Comparison of ENCODE assay signal across 8 cellular contexts in genomic region chr19:47112166-47112663, GRCh38. TPM values are rescaled to one million over a fixed set of nuclear protein-coding genes. Genes with fewer than 3 reads are reported as not detected.
A peak's percentile ranks its signal among the peaks of the same experiment; 100 is the strongest.
DNase-seq lines count a peak whose midpoint lies in the region; ATAC-seq, FAIRE-seq and TF ChIP-seq lines count a peak whose summit lies in the region.

No MANE protein-coding gene starts in this region.

- POLR2A ChIA-PET in HepG2 (lab: Yijun Ruan, JAX) = interaction anchor here (1.2 to 11.5 kb wide), 12 partner anchors 9 to 145 kb away, joined by 5 to 456 read pairs (median 23); partner anchors contain the start of genes CCDC9 and SAE1

- peak overlapping the region; percentile 85 to 94 (median 88) for H3K4me3 ChIP-seq in HepG2 (replicated peaks in 1 of 3; ENCODE audit: insufficient read depth in 1 of 3, low read depth in 2 of 3, low read length in 3 of 3)

- ATAC-seq in HG03097 (IDR thresholded peaks at IDR 0.05; ENCODE audit: low FRiP score, unreplicated experiment) (peak; percentile 18), HepG2 (peak; percentile 19), GM19463 (IDR thresholded peaks at IDR 0.05; ENCODE audit: unreplicated experiment) (no peak)

- DNase-seq in GM10266 (ENCODE audit: extremely low spot score) (peak; percentile 69), NCI-H524 (lab: John Stamatoyannopoulos, UW) (peak; percentile 65 to 73), cortex of kidney (lab: John Stamatoyannopoulos, UW) (peak; percentile 60), HepG2 (ENCODE audit: low spot score) (peak; percentile 81)
- DNase-seq in activated CD4-positive, alpha-beta T cell treated with anti-CD3 and anti-CD28 coated beads, Interleukin-2, amount 50 U/mL, for 1 hour = peak; percentile 88
- peak; percentile 72 to 73 for DNase-seq in stimulated activated CD4-positive, alpha-beta T cell treated with anti-CD3 and anti-CD28 coated beads, Interleukin-2, amount 100 ng/mL, for 48 hours

- no peak for TF ChIP-seq RAD21 in HepG2 (CRISPR knock-in tag; IDR thresholded peaks at IDR 0.05)

- no TSS peak for BruUV-seq in HepG2 (replicated peaks; lab: Mats Ljungman, UMichigan)

- no peak for FAIRE-seq in HepG2 (lab: Jason Lieb, UNC)

- no peak overlapping the region for H2AFZ ChIP-seq in HepG2 (ENCODE audit: low read length)

- peak; percentile 71 to 82; a peak in 3 of 4 replicates for TF ChIP-seq POLR2A in HepG2 (IDR thresholded peaks at IDR 0.05; ENCODE audit: insufficient read depth in 1 of 2, low read depth in 2 of 2, low read length in 2 of 2)

- H4K20me1 ChIP-seq in HepG2 (ENCODE audit: insufficient read depth, low read length) = no peaks in the 10 kb centered on the region; the same call in 1 of the 2 replicates

- H3K79me2 ChIP-seq in HepG2 (ENCODE audit: insufficient read depth, low read length) = peaks cover 38% of the 10 kb centered on the region

- no peak for TF ChIP-seq CTCF in GM10266 (IDR thresholded peaks at IDR 0.05; ENCODE audit: control insufficient read depth, insufficient read depth, low read depth, missing control alignments)
- TF ChIP-seq CTCF in HepG2 (CRISPR knock-in tag; IDR thresholded peaks at IDR 0.05) = no peak

- 8% methylated on average over 5 of the region's 54 CpGs for WGBS in HepG2 (ENCODE audit: low lambda C conversion rate)

- CTCF ChIA-PET in HepG2 (lab: Yijun Ruan, JAX; ENCODE audit: low intra/inter-chr PET ratio, low total read pairs) = no interaction called here

- no peaks in the 10 kb centered on the region for H3K9me3 ChIP-seq in HepG2 (ENCODE audit: low read length)

- intact Hi-C loops in HepG2 (cut with micrococcal nuclease; ENCODE audit: unreplicated experiment) = no loop called here

- in situ Hi-C loops in HepG2 (cut with HindIII; ENCODE audit: extremely low pct_ligation_motif_present, low pct_unique_long_range_greater_than_20kb) = no loop called here

- no peak for TF ChIP-seq EP300 in HepG2 (IDR thresholded peaks at IDR 0.05; ENCODE audit: low read depth in 2 of 2, low read length in 2 of 2)
- TF ChIP-seq EP300 in HepG2 (CRISPR knock-in tag; IDR thresholded peaks at IDR 0.05; ENCODE audit: borderline replicate concordance) = no peak

- H3K4me2 ChIP-seq in HepG2 (ENCODE audit: low read depth, low read length) = peak overlapping the region; percentile 97

- H3K27me3 ChIP-seq in HepG2 (ENCODE audit: control insufficient read depth in 1 of 2, insufficient read depth in 2 of 2, low read length in 2 of 2) = no peaks in the 10 kb centered on the region; a peak in 1 of 5 replicates

- H3K9ac ChIP-seq in HepG2 (ENCODE audit: insufficient read depth, low read depth, low read length) = peak overlapping the region; percentile 100

- H3K4me1 ChIP-seq in HepG2 (ENCODE audit: insufficient read depth, low read length) = peaks cover 48% of the 10 kb centered on the region

- H3K27ac ChIP-seq in HepG2 (ENCODE audit: extremely low read length, insufficient read depth, low read length) = peak overlapping the region; percentile 100

- H3K36me3 ChIP-seq in HepG2 (replicated peaks in 1 of 2; ENCODE audit: control insufficient read depth in 1 of 2, insufficient read depth in 2 of 2, low read length in 2 of 2) = peaks cover 0 to 1% of the 10 kb centered on the region in 2 experiments; a peak in 1 of 5 replicates

TF ChIP-seq in HepG2, 621 proteins besides CTCF, POLR2A, EP300 and RAD21 (continues in another document):
- TF ChIP-seq PRDM15 (CRISPR knock-in tag; IDR thresholded peaks at IDR 0.05) (no peak), ZNF496 (CRISPR knock-in tag; IDR thresholded peaks at IDR 0.05; ENCODE audit: insufficient replicate concordance) (no peak), NKX3-1 (CRISPR knock-in tag; IDR thresholded peaks at IDR 0.05) (no peak)

RNA-seq across cellular contexts. Expression of gene ZC3H4, which starts 1.4 kb away (rescaled TPM):
- total RNA-seq in HepG2 (2016; rRNA removed; fragmentation: Illumina TruSeq; extraction: Trizol) = 10.7 and 11.2 TPM in 2 replicates
- 1.5 and 1.6 TPM in 2 replicates for total RNA-seq in HepG2 (2016; cell fraction: cytosol; rRNA removed; fragmentation: Illumina TruSeq; extraction: Trizol; ENCODE audit: low read depth)
- 9.3 and 12.3 TPM in 2 replicates for total RNA-seq in HepG2 (2016; cell fraction: insoluble cytoplasmic fraction; rRNA removed; fragmentation: Illumina TruSeq; extraction: Trizol)
- total RNA-seq in HepG2 (2016; cell fraction: membrane; rRNA removed; fragmentation: Illumina TruSeq; extraction: Trizol) = 5.3 and 5.7 TPM in 2 replicates
- 13.6 and 15.3 TPM in 2 replicates for total RNA-seq in HepG2 (2016; cell fraction: nucleus; rRNA removed; fragmentation: Illumina TruSeq; extraction: Trizol)
- 1.8 and 2.7 TPM in 2 replicates for polyA plus RNA-seq in HepG2 (2011; rRNA removed)
- polyA plus RNA-seq in HepG2 (2011; cell fraction: cytosol; rRNA removed) = 1.0 and 1.3 TPM in 2 replicates
- 6.8 and 8.8 TPM in 2 replicates for polyA plus RNA-seq in HepG2 (2011; cell fraction: nucleus; rRNA removed)
- 9.4 and 14.6 TPM in 2 replicates for polyA plus RNA-seq in HepG2 (2012)
- polyA plus RNA-seq in HepG2 (2016; cell fraction: cytosol; fragmentation: Illumina TruSeq; extraction: Trizol; ENCODE audit: low read depth) = 0.51 and 0.61 TPM in 2 replicates
- polyA plus RNA-seq in HepG2 (2016; cell fraction: insoluble cytoplasmic fraction; fragmentation: Illumina TruSeq; extraction: Trizol; ENCODE audit: low read depth) = 9.8 and 11.1 TPM in 2 replicates
- polyA plus RNA-seq in HepG2 (2016; cell fraction: membrane; fragmentation: Illumina TruSeq; extraction: Trizol; ENCODE audit: low read depth) = 1.3 and 1.9 TPM in 2 replicates
- polyA plus RNA-seq in HepG2 (2016; cell fraction: nucleus; fragmentation: Illumina TruSeq; extraction: Trizol; ENCODE audit: insufficient read depth, low read depth) = 27.0 and 29.7 TPM in 2 replicates
- 7.1 and 12.2 TPM in 2 replicates for polyA minus RNA-seq in HepG2 (2011; rRNA and poly(A)+ RNA removed; ENCODE audit: low replicate concordance)
- polyA minus RNA-seq in HepG2 (2011; cell fraction: cytosol; rRNA and poly(A)+ RNA removed) = 4.8 and 6.7 TPM in 2 replicates
- polyA minus RNA-seq in HepG2 (2011; cell fraction: nucleus; rRNA and poly(A)+ RNA removed) = 7.2 and 8.1 TPM in 2 replicates

RNA-seq across cellular contexts. Expression of gene SAE1, which starts 18.4 kb away (rescaled TPM):
- total RNA-seq in HepG2 (2016; rRNA removed; fragmentation: Illumina TruSeq; extraction: Trizol) = 197 and 250 TPM in 2 replicates
- 27.4 and 28.3 TPM in 2 replicates for total RNA-seq in HepG2 (2016; cell fraction: cytosol; rRNA removed; fragmentation: Illumina TruSeq; extraction: Trizol; ENCODE audit: low read depth)
- 203 and 249 TPM in 2 replicates for total RNA-seq in HepG2 (2016; cell fraction: insoluble cytoplasmic fraction; rRNA removed; fragmentation: Illumina TruSeq; extraction: Trizol)
- 68.8 and 71.8 TPM in 2 replicates for total RNA-seq in HepG2 (2016; cell fraction: membrane; rRNA removed; fragmentation: Illumina TruSeq; extraction: Trizol)
- total RNA-seq in HepG2 (2016; cell fraction: nucleus; rRNA removed; fragmentation: Illumina TruSeq; extraction: Trizol) = 79.5 and 90.1 TPM in 2 replicates
- polyA plus RNA-seq in HepG2 (2011; rRNA removed) = 73.2 and 87.6 TPM in 2 replicates
- polyA plus RNA-seq in HepG2 (2011; cell fraction: cytosol; rRNA removed) = 88.2 and 89.6 TPM in 2 replicates
- polyA plus RNA-seq in HepG2 (2011; cell fraction: nucleus; rRNA removed) = 26.8 and 31.7 TPM in 2 replicates
- polyA plus RNA-seq in HepG2 (2012) = 92.3 and 105 TPM in 2 replicates
- 24.4 and 24.9 TPM in 2 replicates for polyA plus RNA-seq in HepG2 (2016; cell fraction: cytosol; fragmentation: Illumina TruSeq; extraction: Trizol; ENCODE audit: low read depth)
- 266 and 269 TPM in 2 replicates for polyA plus RNA-seq in HepG2 (2016; cell fraction: insoluble cytoplasmic fraction; fragmentation: Illumina TruSeq; extraction: Trizol; ENCODE audit: low read depth)
- 52.5 and 52.7 TPM in 2 replicates for polyA plus RNA-seq in HepG2 (2016; cell fraction: membrane; fragmentation: Illumina TruSeq; extraction: Trizol; ENCODE audit: low read depth)
- polyA plus RNA-seq in HepG2 (2016; cell fraction: nucleus; fragmentation: Illumina TruSeq; extraction: Trizol; ENCODE audit: insufficient read depth, low read depth) = 107 and 114 TPM in 2 replicates
- polyA minus RNA-seq in HepG2 (2011; rRNA and poly(A)+ RNA removed; ENCODE audit: low replicate concordance) = 68.8 and 79.3 TPM in 2 replicates
- 36.7 and 40.2 TPM in 2 replicates for polyA minus RNA-seq in HepG2 (2011; cell fraction: cytosol; rRNA and poly(A)+ RNA removed)
- 15.1 and 20.1 TPM in 2 replicates for polyA minus RNA-seq in HepG2 (2011; cell fraction: nucleus; rRNA and poly(A)+ RNA removed)
